13 cellular contexts compared by ENCODE assay signal in the genomic region with DNA sequence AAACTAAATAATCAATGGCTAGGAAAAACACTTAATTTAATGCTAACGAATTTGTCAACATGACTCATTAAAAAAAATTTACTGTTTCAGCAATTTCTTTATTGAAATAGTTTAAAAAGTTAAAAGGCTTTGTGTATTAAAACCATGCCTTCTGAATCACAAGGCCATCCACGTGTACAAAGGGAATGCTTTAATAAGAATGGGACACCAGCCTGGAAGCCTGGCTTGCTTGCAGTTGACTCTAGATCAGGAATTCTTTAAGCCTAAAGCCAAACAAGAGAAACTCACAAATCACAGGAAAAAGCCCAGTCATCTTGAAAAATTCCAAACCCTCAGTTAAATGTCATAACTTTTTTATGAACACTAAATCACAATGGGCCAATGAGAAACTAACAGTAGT.
A peak's percentile ranks its signal among the peaks of the same experiment; 100 is the strongest.
DNase-seq lines count a peak whose midpoint lies in the region; ATAC-seq and TF ChIP-seq lines count a peak whose summit lies in the region.
"Had no signal": no experiment of that assay in that cellular context is flagged by ENCODE, and none has a peak within 500 bp of the region (broad histone marks: within the 10 kb centered on the region; RNA-seq: fewer than 3 reads in every experiment).

No MANE protein-coding gene starts in this region.

- in situ Hi-C loops in IMR-90 (cut with MboI; ENCODE audit: low sequenced_read_pairs), result no loop called here

- no peak overlapping the region for H3K4ac ChIP-seq in IMR-90 (ENCODE audit: low read depth, low read length)

- dilution Hi-C loops in IMR-90 (cut with HindIII; ENCODE audit: low sequenced_read_pairs, unreplicated experiment), result no loop called here

- peak; percentile 73 for DNase-seq in AG04449 (ENCODE audit: low read depth, low spot score)
- DNase-seq in IMR-90, result peak; percentile 86
- peak; percentile 88 for DNase-seq in fibroblast of gingiva (ENCODE audit: low read depth)
- DNase-seq in mesothelial cell of epicardium (ENCODE audit: low spot score in 2 of 2, unreplicated experiment in 2 of 2), result no peak
- no peak for DNase-seq in NCI-H1092 (lab: John Stamatoyannopoulos, UW)
- no peak for DNase-seq in activated T-helper 1 cell treated with anti-CD3 and anti-CD28 coated beads, Interleukin-12 subunit alpha, Interleukin-12 subunit beta, Interleukin-2, Interleukin-4 antibody, amounts not matched to agents 30 ng/mL and 10 ng/mL and 1 ng/mL, durations not matched to agents 14 hours and 24 hours and 36 hours (ENCODE audit: low spot score)
- DNase-seq in H4 (ENCODE audit: low spot score), result no peak
- DNase-seq in OCI-M2 (lab: John Stamatoyannopoulos, UW; ENCODE audit: unreplicated experiment), result no peak
- DNase-seq: naive B cell, NCI-H446, T-helper 1 cell, trophoblast cell had no signal

- H3K27ac ChIP-seq in IMR-90 (ENCODE audit: insufficient read depth, low read length), result no peak overlapping the region; the same call in 1 of the 2 replicates
- H3K27ac ChIP-seq: BLaER1 treated with 17β-estradiol and CSF1 and Interleukin-3, amounts not matched to agents 10 nM and 100 nM had no signal

- no peak for TF ChIP-seq POLR2A in IMR-90 (IDR thresholded peaks at IDR 0.05; ENCODE audit: low read depth, low read length)

- H4K20me1 ChIP-seq in IMR-90 (ENCODE audit: insufficient read depth, low read length), result peaks cover 4% of the 10 kb centered on the region; the same call in 1 of the 2 replicates

- no peaks in the 10 kb centered on the region for H3K27me3 Mint-ChIP-seq in mesothelial cell of epicardium (ENCODE audit: low read depth)
- no peaks in the 10 kb centered on the region for H3K27me3 Mint-ChIP-seq in activated T-helper 1 cell treated with anti-CD3 and anti-CD28 coated beads, Interleukin-12 subunit alpha, Interleukin-12 subunit beta, Interleukin-2, Interleukin-4 antibody, amounts not matched to agents 30 ng/mL and 10 ng/mL and 1 ng/mL, durations not matched to agents 14 hours and 24 hours and 36 hours (ENCODE audit: insufficient read depth)
- H3K27me3 Mint-ChIP-seq: naive B cell had no signal

- POLR2A ChIA-PET in AG04449 (lab: Yijun Ruan, JAX) (no interaction called here), IMR-90 (lab: Charles Lee; ENCODE audit: unreplicated experiment) (no interaction called here)

- H3K27ac Mint-ChIP-seq in mesothelial cell of epicardium, result peak overlapping the region; percentile 88
- no peak overlapping the region for H3K27ac Mint-ChIP-seq in activated T-helper 1 cell treated with anti-CD3 and anti-CD28 coated beads, Interleukin-12 subunit alpha, Interleukin-12 subunit beta, Interleukin-2, Interleukin-4 antibody, amounts not matched to agents 30 ng/mL and 10 ng/mL and 1 ng/mL, durations not matched to agents 14 hours and 24 hours and 36 hours

- CTCF ChIA-PET in AG04449 (lab: Yijun Ruan, JAX) (interaction anchor here (2.4 kb wide), 1 partner anchor 261 kb away, joined by 13 read pairs; no protein-coding TSS in a partner anchor), IMR-90 (lab: Yijun Ruan, JAX) (no interaction called here)

- H4K5ac ChIP-seq in IMR-90 (ENCODE audit: low read depth, low read length), result no peak overlapping the region

- no peak overlapping the region for H2AK9ac ChIP-seq in IMR-90 (replicated peaks; ENCODE audit: low read depth, low read length, poor library complexity)

- no peak overlapping the region for H2AFZ ChIP-seq in IMR-90 (replicated peaks; ENCODE audit: low read length, poor library complexity)

- no peak overlapping the region for H3K9ac ChIP-seq in IMR-90 (ENCODE audit: low read depth, low read length)
- H3K9ac ChIP-seq: BLaER1 treated with 17β-estradiol and CSF1 and Interleukin-3, amounts not matched to agents 10 nM and 100 nM had no signal

- TF ChIP-seq CTCF in AG04449 (IDR thresholded peaks at IDR 0.05; ENCODE audit: insufficient read depth, low read length, missing control alignments) (no peak), IMR-90 (conservative IDR thresholded peaks at IDR 0.05; ENCODE audit: low read depth, low read length) (no peak), mesothelial cell of epicardium (IDR thresholded peaks at IDR 0.05; ENCODE audit: unreplicated experiment) (no peak)

- H2BK5ac ChIP-seq in IMR-90 (ENCODE audit: low read depth, low read length, poor library complexity, severe bottlenecking), result peak overlapping the region; percentile 92

- no peaks in the 10 kb centered on the region for H3K9me3 ChIP-seq in IMR-90 (ENCODE audit: control insufficient read depth, insufficient read depth, low read length)
- H3K9me3 ChIP-seq: BLaER1 treated with 17β-estradiol and CSF1 and Interleukin-3, amounts not matched to agents 10 nM and 100 nM had no signal

- no peaks in the 10 kb centered on the region for H3K9me3 Mint-ChIP-seq in mesothelial cell of epicardium
- no peaks in the 10 kb centered on the region for H3K9me3 Mint-ChIP-seq in activated T-helper 1 cell treated with anti-CD3 and anti-CD28 coated beads, Interleukin-12 subunit alpha, Interleukin-12 subunit beta, Interleukin-2, Interleukin-4 antibody, amounts not matched to agents 30 ng/mL and 10 ng/mL and 1 ng/mL, durations not matched to agents 14 hours and 24 hours and 36 hours
- H3K9me3 Mint-ChIP-seq: naive B cell had no signal

- peaks cover 4% of the 10 kb centered on the region for H3K9me1 ChIP-seq in IMR-90 (ENCODE audit: insufficient read depth, low read length)

- peaks cover 37% of the 10 kb centered on the region for H3K36me3 Mint-ChIP-seq in mesothelial cell of epicardium
- H3K36me3 Mint-ChIP-seq in activated T-helper 1 cell treated with anti-CD3 and anti-CD28 coated beads, Interleukin-12 subunit alpha, Interleukin-12 subunit beta, Interleukin-2, Interleukin-4 antibody, amounts not matched to agents 30 ng/mL and 10 ng/mL and 1 ng/mL, durations not matched to agents 14 hours and 24 hours and 36 hours (ENCODE audit: low read depth), result peaks cover 16% of the 10 kb centered on the region

- H3K4me2 ChIP-seq in IMR-90 (ENCODE audit: low read depth, low read length), result no peak overlapping the region
- H3K4me2 ChIP-seq: BLaER1 treated with 17β-estradiol and CSF1 and Interleukin-3, amounts not matched to agents 10 nM and 100 nM had no signal

- no peak overlapping the region for H3K14ac ChIP-seq in IMR-90 (replicated peaks; ENCODE audit: low read depth, low read length)

- no CpG with 5 or more reads among the region's 2 CpGs for WGBS in IMR-90 (ENCODE audit: extremely low coverage in 2 of 2, insufficient read length in 1 of 2), 2 experiments

- no peak overlapping the region for H3K4me3 Mint-ChIP-seq in mesothelial cell of epicardium
- H3K4me3 Mint-ChIP-seq in activated T-helper 1 cell treated with anti-CD3 and anti-CD28 coated beads, Interleukin-12 subunit alpha, Interleukin-12 subunit beta, Interleukin-2, Interleukin-4 antibody, amounts not matched to agents 30 ng/mL and 10 ng/mL and 1 ng/mL, durations not matched to agents 14 hours and 24 hours and 36 hours, result no peak overlapping the region
- H3K4me3 Mint-ChIP-seq: naive B cell had no signal

- BruUV-seq in IMR-90 (replicated peaks; lab: Mats Ljungman, UMichigan), result no TSS peak

- H2AK5ac ChIP-seq in IMR-90 (ENCODE audit: low read depth, low read length), result no peak overlapping the region

- H2BK20ac ChIP-seq in IMR-90 (ENCODE audit: low read depth, low read length), result no peak overlapping the region

- no peak overlapping the region for H3K18ac ChIP-seq in IMR-90 (ENCODE audit: low read depth, low read length)

- no peak overlapping the region for H4K8ac ChIP-seq in IMR-90 (ENCODE audit: low read depth in 2 of 2, low read length in 2 of 2)

- peaks cover 4% of the 10 kb centered on the region for H3K4me1 ChIP-seq in IMR-90 (ENCODE audit: control insufficient read depth, insufficient read depth, low read length)

- no peak overlapping the region for H3K56ac ChIP-seq in IMR-90 (ENCODE audit: extremely low read depth, insufficient read depth, low read length)

- H3K27me3 ChIP-seq in IMR-90 (ENCODE audit: control insufficient read depth, insufficient read depth, low read length), result no peaks in the 10 kb centered on the region
- H3K27me3 ChIP-seq: BLaER1 treated with 17β-estradiol and CSF1 and Interleukin-3, amounts not matched to agents 10 nM and 100 nM had no signal

- peaks cover 27% of the 10 kb centered on the region for H3K4me1 Mint-ChIP-seq in mesothelial cell of epicardium
- H3K4me1 Mint-ChIP-seq in activated T-helper 1 cell treated with anti-CD3 and anti-CD28 coated beads, Interleukin-12 subunit alpha, Interleukin-12 subunit beta, Interleukin-2, Interleukin-4 antibody, amounts not matched to agents 30 ng/mL and 10 ng/mL and 1 ng/mL, durations not matched to agents 14 hours and 24 hours and 36 hours (ENCODE audit: low read depth), result peaks cover 7% of the 10 kb centered on the region

- H3K79me1 ChIP-seq in IMR-90 (ENCODE audit: low read depth in 1 of 2, low read length in 2 of 2), result peaks cover 9 to 30% of the 10 kb centered on the region in 2 experiments

- peak; percentile 87 for ATAC-seq in IMR-90 (ENCODE audit: low read depth)

- peaks cover 10% of the 10 kb centered on the region for H3K36me3 ChIP-seq in IMR-90 (ENCODE audit: control insufficient read depth, insufficient read depth, low read length)

- no peak overlapping the region for H4K91ac ChIP-seq in IMR-90 (ENCODE audit: insufficient read depth, low read depth, low read length)

- no peak overlapping the region for H2BK15ac ChIP-seq in IMR-90 (ENCODE audit: low read depth, low read length)

- H3K4me3 ChIP-seq in AG04449 (ENCODE audit: low read depth, low read length) (no peak overlapping the region), IMR-90 (ENCODE audit: insufficient read depth, low read depth, low read length) (no peak overlapping the region)
- H3K4me3 ChIP-seq: BLaER1 treated with 17β-estradiol and CSF1 and Interleukin-3, amounts not matched to agents 10 nM and 100 nM had no signal

- no peak for TF ChIP-seq RAD21 in IMR-90 (IDR thresholded peaks at IDR 0.05; ENCODE audit: low read length)

- intact Hi-C loops in IMR-90 (cut with micrococcal nuclease), result loop anchor here (2.0 kb wide), 1 partner anchor 140 kb away; no protein-coding TSS in a partner anchor
- intact Hi-C loops in activated T-helper 1 cell treated with anti-CD3 and anti-CD28 coated beads, Interleukin-12 subunit alpha, Interleukin-12 subunit beta, Interleukin-2, Interleukin-4 antibody, amounts not matched to agents 30 ng/mL and 10 ng/mL and 1 ng/mL, durations not matched to agents 14 hours and 24 hours and 36 hours (cut with micrococcal nuclease), result no loop called here

- no peak overlapping the region for H3K23ac ChIP-seq in IMR-90 (ENCODE audit: low read depth, low read length)

- no peak overlapping the region for H2BK120ac ChIP-seq in IMR-90 (ENCODE audit: low read depth, low read length)

TF ChIP-seq in IMR-90, 13 proteins besides CTCF, POLR2A, EP300 and RAD21 (continues in another document):
- TF ChIP-seq MAFK (IDR thresholded peaks at IDR 0.05; ENCODE audit: low read depth, low read length) (peak; percentile 61), NFE2L2 (IDR thresholded peaks at IDR 0.05; ENCODE audit: low read depth, low read length) (peak; percentile 49; the same call in 1 of the 2 replicates), RFX5 (IDR thresholded peaks at IDR 0.05; ENCODE audit: low read depth, low read length) (no peak), CEBPB (IDR thresholded peaks at IDR 0.05; ENCODE audit: low read depth, low read length) (no peak), BHLHE40 (IDR thresholded peaks at IDR 0.05; ENCODE audit: low read depth, low read length) (peak; percentile 9; the same call in 1 of the 2 replicates), RCOR1 (IDR thresholded peaks at IDR 0.05; ENCODE audit: insufficient replicate concordance, low read length) (no peak)

Comparison
In these comparisons a context has a peak if more than half of its experiments do, and no peak if none do; other contexts are left out.
1. DNase-seq: peak in AG04449 (single experiment), IMR-90 (single experiment) and fibroblast of gingiva (single experiment); none in mesothelial cell of epicardium (0 of 2), NCI-H1092 (single experiment), activated T-helper 1 cell treated with anti-CD3 and anti-CD28 coated beads, Interleukin-12 subunit alpha, Interleukin-12 subunit beta, Interleukin-2, Interleukin-4 antibody, amounts not matched to agents 30 ng/mL and 10 ng/mL and 1 ng/mL, durations not matched to agents 14 hours and 24 hours and 36 hours (single experiment), H4 (single experiment) and OCI-M2 (single experiment).